Comparison of ENCODE assay signal across 8 cellular contexts in the genomic region with DNA sequence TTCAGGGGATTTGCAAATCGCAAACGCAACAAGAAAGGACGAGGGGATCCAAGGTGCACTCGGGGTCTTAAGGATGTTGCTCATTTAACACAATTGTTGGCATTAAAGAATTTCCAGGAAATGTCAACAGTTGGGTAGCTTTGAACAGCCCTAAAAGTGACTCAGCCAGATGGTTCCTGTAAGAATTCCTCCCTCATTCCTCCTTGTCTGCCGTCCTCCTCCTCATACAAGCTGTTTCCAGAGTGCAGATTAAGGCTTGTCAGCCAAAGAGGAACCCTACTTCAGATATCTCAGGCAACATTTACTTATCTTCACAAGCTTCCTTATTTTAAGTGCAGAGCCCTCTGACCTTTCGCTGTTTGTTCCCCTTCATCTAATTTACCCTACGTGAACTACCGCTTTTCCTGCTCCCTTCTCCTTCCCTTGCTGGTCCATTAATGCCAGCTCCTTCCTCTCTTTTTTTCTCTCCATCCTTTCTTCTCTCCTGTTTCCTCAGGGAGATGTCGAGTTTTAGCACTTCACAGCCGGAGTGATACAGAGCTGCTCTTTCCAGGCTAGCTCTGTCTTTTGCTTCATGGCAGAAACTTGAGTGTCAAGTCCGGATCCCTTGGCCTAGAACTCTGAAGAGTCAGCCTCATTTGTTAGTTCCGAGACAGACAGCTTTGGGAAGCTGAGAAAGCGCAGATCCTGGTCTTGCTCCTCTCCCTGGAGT. TPM values are rescaled to one million over a fixed set of nuclear protein-coding genes. Genes with fewer than 3 reads are reported as not detected.
DNase-seq lines count a peak whose midpoint lies in the region; ATAC-seq and TF ChIP-seq lines count a peak whose summit lies in the region.

No MANE protein-coding gene starts in this region.

- ATAC-seq in GM19351 (IDR thresholded peaks at IDR 0.05; ENCODE audit: unreplicated experiment), result no peak
- ATAC-seq in GM18907 (IDR thresholded peaks at IDR 0.05; ENCODE audit: unreplicated experiment), result no peak

- DNase-seq in MG63 (peak; percentile 40), breast epithelium (ENCODE audit: low spot score in 2 of 2) (no peak), medulla oblongata (ENCODE audit: extremely low spot score) (peak; percentile 68), NCI-H82 treated with DMSO at 0.1 percent for 48 hours (lab: John Stamatoyannopoulos, UW; ENCODE audit: unreplicated experiment) (no peak), iPS-NIHi7 (ENCODE audit: extremely low spot score) (no peak)

- intact Hi-C loops in breast epithelium (cut with DNase I; ENCODE audit: low total_unique reads), result no loop called here

- H3K9me3 ChIP-seq in BLaER1 treated with 17β-estradiol and CSF1 and Interleukin-3, amounts not matched to agents 10 nM and 100 nM (replicated peaks in 1 of 11), result no peaks in the 10 kb centered on the region
- H3K9me3 ChIP-seq in MG63 (peaks cover 4% of the 10 kb centered on the region; the same call in 1 of the 2 replicates), breast epithelium (no peaks in the 10 kb centered on the region)

- no peak for TF ChIP-seq POLR2A in breast epithelium (IDR thresholded peaks at IDR 0.05)

- H3K4me1 ChIP-seq in BLaER1 treated with 17β-estradiol and CSF1 and Interleukin-3, amounts not matched to agents 10 nM and 100 nM, result peaks cover 31 to 50% (median 38%) of the 10 kb centered on the region in 10 experiments
- no peaks in the 10 kb centered on the region for H3K4me1 ChIP-seq in breast epithelium

- H3K27me3 ChIP-seq in BLaER1 treated with 17β-estradiol and CSF1 and Interleukin-3, amounts not matched to agents 10 nM and 100 nM, result no peaks in the 10 kb centered on the region
- H3K27me3 ChIP-seq in MG63, result no peaks in the 10 kb centered on the region
- H3K27me3 ChIP-seq in breast epithelium, result no peaks in the 10 kb centered on the region

- H3K4me2 ChIP-seq in BLaER1 treated with 17β-estradiol and CSF1 and Interleukin-3, amounts not matched to agents 10 nM and 100 nM, result peak overlapping the region in 10 of 11 experiments; percentile 44 to 82 (median 68); a peak in 16 of 22 replicates

- no peak overlapping the region for H3K27ac ChIP-seq in BLaER1 treated with 17β-estradiol and CSF1 and Interleukin-3, amounts not matched to agents 10 nM and 100 nM
- peak overlapping the region; percentile 35 to 62 for H3K27ac ChIP-seq in breast epithelium

- H4K20me1 ChIP-seq in BLaER1 treated with 17β-estradiol and CSF1 and Interleukin-3, amounts not matched to agents 10 nM and 100 nM, result no peaks in the 10 kb centered on the region

- H3K4me3 ChIP-seq in BLaER1 treated with 17β-estradiol and CSF1 and Interleukin-3, amounts not matched to agents 10 nM and 100 nM, result no peak overlapping the region
- H3K4me3 ChIP-seq in MG63 (no peak overlapping the region), breast epithelium (no peak overlapping the region)

- H3K9ac ChIP-seq in BLaER1 treated with 17β-estradiol and CSF1 and Interleukin-3, amounts not matched to agents 10 nM and 100 nM, result no peak overlapping the region

- no peak for TF ChIP-seq CTCF in breast epithelium (IDR thresholded peaks at IDR 0.05)

- no peaks in the 10 kb centered on the region; a peak in 1 of 22 replicates for H3K36me3 ChIP-seq in BLaER1 treated with 17β-estradiol and CSF1 and Interleukin-3, amounts not matched to agents 10 nM and 100 nM
- H3K36me3 ChIP-seq in MG63 (no peaks in the 10 kb centered on the region), breast epithelium (no peaks in the 10 kb centered on the region)

RNA-seq across cellular contexts. Expression of a gene that starts 26.1 kb away (rescaled TPM):
- total RNA-seq in MG63 (2014; rRNA removed; shearing (Covaris generic); ENCODE audit: low replicate concordance), result 36.2 and 40.6 TPM in 2 replicates
- 10 to 100 TPM in 1 of 3 donors, 1 to 10 TPM in 2; 8.6 to 10.6 (median 9.8) TPM for total RNA-seq in breast epithelium

Comparison
In these comparisons a context has a peak if more than half of its experiments do, and no peak if none do; other contexts are left out.
1. H3K27ac ChIP-seq: peak in breast epithelium (2 of 2); none in BLaER1 treated with 17β-estradiol and CSF1 and Interleukin-3, amounts not matched to agents 10 nM and 100 nM (0 of 11).
2. DNase-seq: peak in MG63 (single experiment) and medulla oblongata (single experiment); none in breast epithelium (0 of 2), NCI-H82 treated with DMSO at 0.1 percent for 48 hours (single experiment) and iPS-NIHi7 (single experiment).